In genomic region chr5:124104813-124105212, GRCh38 we compare ENCODE assay signal across 26 cellular contexts.
"Had no signal": no experiment of that assay in that cellular context is flagged by ENCODE, and none has a peak within 500 bp of the region (broad histone marks: within the 10 kb centered on the region; RNA-seq: fewer than 3 reads in every experiment).

No MANE protein-coding gene starts in this region.

- H3K9me3 ChIP-seq: ascending aorta, breast epithelium, gastrocnemius medialis had no signal

- DNase-seq: activated CD4-positive, alpha-beta memory T cell treated with anti-CD3 and anti-CD28 coated beads, Interleukin-2, amount 10 ng/mL, durations not matched to agents 7 days and 5 days; activated CD4-positive, alpha-beta T cell treated with anti-CD3 and anti-CD28 coated beads for 36 hours; activated CD4-positive, alpha-beta T cell treated with anti-CD3 and anti-CD28 coated beads, Interleukin-2, amount 10 ng/mL, durations not matched to agents 24 days and 14 days; activated CD4-positive, alpha-beta T cell treated with anti-CD3 and anti-CD28 coated beads, Interleukin-2, amount 50 U/mL, for 4 hours; activated CD4-positive, CD25-positive, alpha-beta regulatory T cell; activated CD4-positive, CD25-positive, alpha-beta regulatory T cell treated with anti-CD3 and anti-CD28 coated beads, Interleukin-2, amount 50 U/mL, for 72 hours; activated CD8-positive, alpha-beta memory T cell treated with anti-CD3 and anti-CD28 coated beads, Interleukin-2, amount 50 U/mL, for 48 hours; activated gamma-delta T cell; activated naive CD4-positive, alpha-beta T cell; activated naive CD4-positive, alpha-beta T cell treated with anti-CD3 and anti-CD28 coated beads, Interleukin-2, amount 10 ng/mL, durations not matched to agents 7 days and 5 days; activated naive CD8-positive, alpha-beta T cell treated with anti-CD3 and anti-CD28 coated beads, Interleukin-2, amount 10 ng/mL, durations not matched to agents 7 days and 5 days; activated T-cell treated with anti-CD3 and anti-CD28 coated beads for 4 hours; activated T-cell treated with anti-CD3 and anti-CD28 coated beads, Interleukin-2, amount 50 U/mL, for 24 hours; activated T-cell treated with anti-CD3 and anti-CD28 coated beads, Interleukin-2, amount 50 U/mL, for 72 hours; dorsolateral prefrontal cortex; effector memory CD4-positive, alpha-beta T cell; endodermal cell; erythroblast; gastrocnemius medialis; T-helper 2 cell had no signal

- H3K27ac ChIP-seq: ascending aorta, breast epithelium, cardiac muscle cell, coronary artery, dorsolateral prefrontal cortex, foreskin keratinocyte, gastrocnemius medialis had no signal

- H3K27me3 ChIP-seq: ascending aorta, breast epithelium, cardiac muscle cell, dorsolateral prefrontal cortex, foreskin keratinocyte, gastrocnemius medialis had no signal

- H3K36me3 ChIP-seq: ascending aorta, breast epithelium, cardiac muscle cell, gastrocnemius medialis had no signal

- H3K4me3 ChIP-seq: ascending aorta, breast epithelium, cardiac muscle cell, coronary artery, dorsolateral prefrontal cortex, gastrocnemius medialis had no signal

- H3K4me1 ChIP-seq: ascending aorta, breast epithelium had no signal

- ATAC-seq: activated CD4-positive, alpha-beta T cell treated with anti-CD3 and anti-CD28 coated beads for 36 hours; activated naive CD4-positive, alpha-beta T cell treated with anti-CD3 and anti-CD28 coated beads, Interleukin-2, amount 50 U/mL, for 72 hours; activated T-cell treated with anti-CD3 and anti-CD28 coated beads, Interleukin-2, amount 50 U/mL, for 72 hours; gastrocnemius medialis had no signal
